ENCODE assay signal across 1 cellular context in genomic region chr20:36642136-36642535, GRCh38.
TF ChIP-seq lines count a peak whose summit lies in the region.

No MANE protein-coding gene starts in this region.

TF ChIP-seq in HepG2, 621 proteins besides CTCF, POLR2A, EP300 and RAD21 (continued from another document):
- TF ChIP-seq ZNF552 (CRISPR knock-in tag; IDR thresholded peaks at IDR 0.05; ENCODE audit: borderline replicate concordance): no peak
- no peak for TF ChIP-seq ZBTB21 (CRISPR knock-in tag; IDR thresholded peaks at IDR 0.05)
- TF ChIP-seq ZBTB14 (CRISPR knock-in tag; IDR thresholded peaks at IDR 0.05): no peak
- TF ChIP-seq ZNF784 (CRISPR knock-in tag; IDR thresholded peaks at IDR 0.05; ENCODE audit: borderline replicate concordance): no peak
- 0 out of 2 replicates have a peak, but pooled peaks have one; percentile 3 for TF ChIP-seq ZNF263 (CRISPR knock-in tag; IDR thresholded peaks at IDR 0.05)
- no peak for TF ChIP-seq PCBP1 (IDR thresholded peaks at IDR 0.05; ENCODE audit: borderline replicate concordance, low read depth, low read length)
- TF ChIP-seq ZNF382 (CRISPR knock-in tag; IDR thresholded peaks at IDR 0.05; ENCODE audit: borderline replicate concordance): no peak
- TF ChIP-seq MIER2 (CRISPR knock-in tag; IDR thresholded peaks at IDR 0.05): no peak
- TF ChIP-seq ZNF629 (CRISPR knock-in tag; conservative IDR thresholded peaks at IDR 0.05): peak; percentile 61; the same call in 1 of the 2 replicates
- no peak for TF ChIP-seq ARID4A (CRISPR knock-in tag; IDR thresholded peaks at IDR 0.05; ENCODE audit: borderline replicate concordance)
- no peak for TF ChIP-seq NFKB2 (CRISPR knock-in tag; IDR thresholded peaks at IDR 0.05; ENCODE audit: borderline replicate concordance)
- 0 out of 2 replicates have a peak, but pooled peaks have one; percentile 19 for TF ChIP-seq ZNF598 (CRISPR knock-in tag; IDR thresholded peaks at IDR 0.05; ENCODE audit: borderline replicate concordance)
- TF ChIP-seq NAIF1 (CRISPR knock-in tag; IDR thresholded peaks at IDR 0.05; ENCODE audit: borderline replicate concordance): no peak
- no peak for TF ChIP-seq GATAD1 (CRISPR knock-in tag; IDR thresholded peaks at IDR 0.05)
- TF ChIP-seq GFI1 (CRISPR knock-in tag; IDR thresholded peaks at IDR 0.05; ENCODE audit: borderline replicate concordance): no peak
- TF ChIP-seq KLF13 (CRISPR knock-in tag; IDR thresholded peaks at IDR 0.05): no peak
- TF ChIP-seq ZNF3 (CRISPR knock-in tag; IDR thresholded peaks at IDR 0.05): no peak
- TF ChIP-seq TARDBP (CRISPR knock-in tag; IDR thresholded peaks at IDR 0.05): 0 out of 2 replicates have a peak, but pooled peaks have one; percentile 5
- 0 out of 2 replicates have a peak, but pooled peaks have one; percentile 33 for TF ChIP-seq ZSCAN25 (CRISPR knock-in tag; IDR thresholded peaks at IDR 0.05)
- TF ChIP-seq ZUFSP (CRISPR knock-in tag; IDR thresholded peaks at IDR 0.05; ENCODE audit: borderline replicate concordance): no peak
